Comparison of ENCODE assay signal across 36 cellular contexts in genomic region chr14:53140585-53140984, GRCh38.
"Had no signal": no experiment of that assay in that cellular context is flagged by ENCODE, and none has a peak within 500 bp of the region (broad histone marks: within the 10 kb centered on the region; RNA-seq: fewer than 3 reads in every experiment).

No MANE protein-coding gene starts in this region.

- H3K27me3 ChIP-seq: ascending aorta, breast epithelium, cardiac muscle cell, dorsolateral prefrontal cortex, esophagus squamous epithelium, gastroesophageal sphincter, heart right ventricle, hepatocyte had no signal

- H3K4me3 ChIP-seq: ascending aorta, breast epithelium, cardiac muscle cell, coronary artery, dorsolateral prefrontal cortex, esophagus squamous epithelium, gastroesophageal sphincter, heart right ventricle, hepatocyte had no signal

- H3K4me1 Mint-ChIP-seq: brain had no signal

- H3K4me3 Mint-ChIP-seq: activated B cell treated with CpG ODN at 0.5 μM for 24 hours; activated CD8-positive, alpha-beta memory T cell treated with anti-CD3 and anti-CD28 coated beads, Interleukin-2, amount 10 ng/mL, durations not matched to agents 7 days and 5 days; activated CD8-positive, alpha-beta T cell treated with anti-CD3 and anti-CD28 coated beads, Interleukin-2, amount 10 ng/mL, durations not matched to agents 7 days and 5 days; activated naive CD4-positive, alpha-beta T cell treated with anti-CD3 and anti-CD28 coated beads for 36 hours; activated naive CD4-positive, alpha-beta T cell treated with anti-CD3 and anti-CD28 coated beads, Interleukin-2, amount 50 U/mL, for 24 hours; activated naive CD8-positive, alpha-beta T cell treated with anti-CD3 and anti-CD28 coated beads for 36 hours; activated naive CD8-positive, alpha-beta T cell treated with anti-CD3 and anti-CD28 coated beads, Interleukin-2, amount 50 U/mL, for 24 hours; activated T-helper 1 cell treated with anti-CD3 and anti-CD28 coated beads, Interleukin-12 subunit alpha, Interleukin-12 subunit beta, Interleukin-2, Interleukin-4 antibody, amounts not matched to agents 30 ng/mL and 10 ng/mL and 1 ng/mL, durations not matched to agents 14 hours and 24 hours and 36 hours; brain; dendritic cell treated with granulocyte-macrophage colony-stimulating factor and Interleukin-4, amounts not matched to agents 40 ng/mL and 50 ng/mL, for 4 days; T-helper 1 cell treated with Interleukin-12 subunit alpha and Interleukin-12 subunit beta and Interleukin-4 antibody, amounts not matched to agents 30 μg/mL and 1 μg/mL, for 36 hours had no signal

- H3K27ac Mint-ChIP-seq: activated B cell treated with CpG ODN at 0.5 μM for 24 hours; activated CD8-positive, alpha-beta memory T cell treated with anti-CD3 and anti-CD28 coated beads, Interleukin-2, amount 10 ng/mL, durations not matched to agents 7 days and 5 days; activated CD8-positive, alpha-beta T cell treated with anti-CD3 and anti-CD28 coated beads, Interleukin-2, amount 10 ng/mL, durations not matched to agents 7 days and 5 days; activated naive CD4-positive, alpha-beta T cell treated with anti-CD3 and anti-CD28 coated beads for 36 hours; activated naive CD4-positive, alpha-beta T cell treated with anti-CD3 and anti-CD28 coated beads, Interleukin-2, amount 50 U/mL, for 24 hours; activated naive CD8-positive, alpha-beta T cell treated with anti-CD3 and anti-CD28 coated beads for 36 hours; activated naive CD8-positive, alpha-beta T cell treated with anti-CD3 and anti-CD28 coated beads, Interleukin-2, amount 50 U/mL, for 24 hours; activated T-helper 2 cell treated with anti-CD3 and anti-CD28 coated beads, Interferon-gamma antibody, Interleukin-2, Interleukin-4, amounts not matched to agents 10 μg/mL and 5 μg/mL and 100 μg/mL, durations not matched to agents 14 hours and 24 hours and 36 hours; brain; dendritic cell treated with granulocyte-macrophage colony-stimulating factor and Interleukin-4, amounts not matched to agents 40 ng/mL and 50 ng/mL, for 4 days had no signal

- H3K4me1 ChIP-seq: ascending aorta, breast epithelium, esophagus squamous epithelium, gastroesophageal sphincter, heart right ventricle had no signal

- H3K27me3 Mint-ChIP-seq: activated B cell treated with CpG ODN at 0.5 μM for 24 hours; activated CD8-positive, alpha-beta memory T cell treated with anti-CD3 and anti-CD28 coated beads, Interleukin-2, amount 10 ng/mL, durations not matched to agents 7 days and 5 days; activated naive CD4-positive, alpha-beta T cell treated with anti-CD3 and anti-CD28 coated beads, Interleukin-2, amount 50 U/mL, for 24 hours; activated naive CD8-positive, alpha-beta T cell treated with anti-CD3 and anti-CD28 coated beads for 36 hours; activated naive CD8-positive, alpha-beta T cell treated with anti-CD3 and anti-CD28 coated beads, Interleukin-2, amount 50 U/mL, for 24 hours; brain; dendritic cell treated with granulocyte-macrophage colony-stimulating factor and Interleukin-4, amounts not matched to agents 40 ng/mL and 50 ng/mL, for 4 days had no signal

- H2AFZ ChIP-seq: hepatocyte had no signal

- H3K27ac ChIP-seq: ascending aorta, breast epithelium, cardiac muscle cell, coronary artery, dorsolateral prefrontal cortex, epithelial cell of prostate, esophagus squamous epithelium, gastroesophageal sphincter, heart right ventricle, hepatocyte, WERI-Rb-1 had no signal

- FAIRE-seq: endometrium, endothelial cell of umbilical vein had no signal

- H3K4me2 ChIP-seq: hepatocyte had no signal

- DNase-seq: activated B cell treated with CpG ODN at 0.5 μM for 24 hours; activated CD4-positive, alpha-beta T cell treated with anti-CD3 and anti-CD28 coated beads for 48 hours; activated CD4-positive, alpha-beta T cell treated with anti-CD3 and anti-CD28 coated beads, Interleukin-2, amount 50 U/mL, for 1 hour; activated CD4-positive, alpha-beta T cell treated with anti-CD3 and anti-CD28 coated beads, Interleukin-2, amount 50 U/mL, for 48 hours; activated CD8-positive, alpha-beta memory T cell treated with anti-CD3 and anti-CD28 coated beads, Interleukin-2, amount 10 ng/mL, durations not matched to agents 7 days and 5 days; activated CD8-positive, alpha-beta memory T cell treated with anti-CD3 and anti-CD28 coated beads, Interleukin-2, amount 50 U/mL, for 4 hours; activated CD8-positive, alpha-beta T cell treated with anti-CD3 and anti-CD28 coated beads, Interleukin-2, amount 10 ng/mL, durations not matched to agents 7 days and 5 days; activated effector memory CD4-positive, alpha-beta T cell treated with anti-CD3 and anti-CD28 coated beads, Interleukin-2, amount 50 U/mL, for 16 hours; activated naive CD4-positive, alpha-beta T cell treated with anti-CD3 and anti-CD28 coated beads for 36 hours; activated naive CD8-positive, alpha-beta T cell treated with anti-CD3 and anti-CD28 coated beads for 36 hours; activated naive CD8-positive, alpha-beta T cell treated with anti-CD3 and anti-CD28 coated beads, Interleukin-2, amount 50 U/mL, for 24 hours; activated T-cell treated with anti-CD3 and anti-CD28 coated beads, Interleukin-2, amount 50 U/mL, for 1 hour; activated T-cell treated with anti-CD3 and anti-CD28 coated beads, Interleukin-2, amount 50 U/mL, for 48 hours; central memory CD4-positive, alpha-beta T cell; dorsolateral prefrontal cortex; effector memory CD4-positive, alpha-beta T cell; esophagus squamous epithelium; foreskin melanocyte; heart right ventricle; T1000; WERI-Rb-1 had no signal

- ATAC-seq: activated CD8-positive, alpha-beta memory T cell treated with anti-CD3 and anti-CD28 coated beads, Interleukin-2, amount 10 ng/mL, durations not matched to agents 7 days and 5 days; activated CD8-positive, alpha-beta T cell treated with anti-CD3 and anti-CD28 coated beads, Interleukin-2, amount 10 ng/mL, durations not matched to agents 7 days and 5 days; activated naive CD8-positive, alpha-beta T cell treated with anti-CD3 and anti-CD28 coated beads, Interleukin-2, amount 50 U/mL, for 24 hours; gastroesophageal sphincter; heart right ventricle had no signal

- H3K36me3 ChIP-seq: ascending aorta, breast epithelium, cardiac muscle cell, esophagus squamous epithelium, gastroesophageal sphincter, WERI-Rb-1 had no signal
